In the genomic region with DNA sequence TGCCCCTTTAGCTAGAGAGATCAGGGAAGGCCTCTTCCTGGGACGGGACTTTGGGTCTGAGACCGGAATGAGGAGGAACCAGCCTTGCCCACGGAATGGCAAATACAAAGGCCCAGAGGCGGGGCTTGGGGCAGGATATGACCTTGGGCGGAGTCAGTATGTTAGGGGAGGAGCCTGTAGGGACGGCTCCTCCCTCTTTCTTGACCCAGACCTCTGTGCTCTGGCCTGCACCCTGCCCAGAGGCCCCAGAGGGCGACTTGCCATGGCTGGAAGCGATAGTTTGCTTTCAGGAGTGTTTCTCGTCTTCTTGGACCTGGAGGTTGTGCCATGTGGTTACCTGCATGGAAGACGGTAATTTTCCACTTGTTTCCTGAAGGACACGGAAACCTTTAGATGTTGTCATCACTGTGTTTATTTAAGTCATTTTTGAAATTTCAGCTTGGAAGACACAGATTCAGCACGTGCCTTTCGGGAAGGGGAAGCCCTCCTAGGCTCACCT, we compare ENCODE assay signal across 10 cellular contexts.
DNase-seq lines count a peak whose midpoint lies in the region; ATAC-seq and TF ChIP-seq lines count a peak whose summit lies in the region.
"Had no signal": no experiment of that assay in that cellular context is flagged by ENCODE, and none has a peak within 500 bp of the region (broad histone marks: within the 10 kb centered on the region; RNA-seq: fewer than 3 reads in every experiment).

No MANE protein-coding gene starts in this region.

- H3K27me3 ChIP-seq in gastrocnemius medialis, result no peaks in the 10 kb centered on the region

- no peak for TF ChIP-seq CTCF in gastrocnemius medialis (IDR thresholded peaks at IDR 0.05 in 4 of 5, conservative IDR thresholded peaks at IDR 0.05 in 1 of 5)

- ATAC-seq in gastrocnemius medialis, result no peak
- no peak for ATAC-seq in HG03565 (IDR thresholded peaks at IDR 0.05; ENCODE audit: unreplicated experiment)

- peak overlapping the region; percentile 9 for H3K27ac ChIP-seq in adipose tissue (ENCODE audit: low read depth, low read length)
- H3K27ac ChIP-seq in gastrocnemius medialis, result peak overlapping the region; percentile 91 to 98 (median 94)
- H3K27ac ChIP-seq: SK-N-MC had no signal

- DNase-seq in GM03348 (ENCODE audit: low spot score) (peak; percentile 44), gastrocnemius medialis (no peak), HK-2 (ENCODE audit: unreplicated experiment) (no peak), NCI-H526 (lab: John Stamatoyannopoulos, UW) (no peak)
- DNase-seq in stimulated activated CD4-positive, alpha-beta T cell treated with anti-CD3 and anti-CD28 coated beads, Interleukin-4, amount 100 ng/mL, for 24 hours, result no peak
- DNase-seq: effector CD4-positive, alpha-beta T cell had no signal

- intact Hi-C loops in gastrocnemius medialis (cut with DNase I; ENCODE audit: low total_unique reads), result loop anchor here (5.0 kb wide), 1 partner anchor 450 kb away; no protein-coding TSS in a partner anchor

- H3K4me3 ChIP-seq in iPS-18c (ENCODE audit: insufficient read depth, low read depth, low read length) (peak overlapping the region; percentile 61), gastrocnemius medialis (peak overlapping the region in 2 of 4 donors; percentile 44 to 52)
- H3K4me3 ChIP-seq: SK-N-MC had no signal

- H3K4me1 ChIP-seq in gastrocnemius medialis, result peaks cover 81 to 97% of the 10 kb centered on the region in 2 donors

- TF ChIP-seq POLR2A in gastrocnemius medialis (IDR thresholded peaks at IDR 0.05), result peak in 1 of 2 donors; percentile 39

- in situ Hi-C loops in gastrocnemius medialis (cut with MboI; ENCODE audit: low sequenced_read_pairs in 4 of 4), result no loop called here

- H3K9me3 ChIP-seq in iPS-18c (ENCODE audit: control insufficient read depth, insufficient read depth, low read length) (no peaks in the 10 kb centered on the region), gastrocnemius medialis (no peaks in the 10 kb centered on the region)

- no peaks in the 10 kb centered on the region for H3K36me3 ChIP-seq in gastrocnemius medialis

- 44 to 59% (median 55%) methylated on average over 13 of the region's 13 CpGs for WGBS in adipose tissue, 3 donors
